Comparison of ENCODE assay signal across 39 cellular contexts in genomic region chr1:62342270-62342669, GRCh38. TPM values are rescaled to one million over a fixed set of nuclear protein-coding genes. Genes with fewer than 3 reads are reported as not detected.
"Had no signal": no experiment of that assay in that cellular context is flagged by ENCODE, and none has a peak within 500 bp of the region (broad histone marks: within the 10 kb centered on the region; RNA-seq: fewer than 3 reads in every experiment).

No MANE protein-coding gene starts in this region.

- H3K27me3 ChIP-seq: adrenal gland, ascending aorta, body of pancreas, brain microvascular endothelial cell, breast epithelium, cardiac muscle cell had no signal

- H3K27me3 Mint-ChIP-seq: activated naive CD4-positive, alpha-beta T cell treated with anti-CD3 and anti-CD28 coated beads, Interleukin-2, amount 10 ng/mL, durations not matched to agents 7 days and 5 days; activated naive CD4-positive, alpha-beta T cell treated with anti-CD3 and anti-CD28 coated beads, Interleukin-2, amount 50 U/mL, for 24 hours; activated naive CD8-positive, alpha-beta T cell; activated naive CD8-positive, alpha-beta T cell treated with anti-CD3 and anti-CD28 coated beads for 36 hours; activated T-cell treated with anti-CD3 and anti-CD28 coated beads, Interleukin-2, amount 50 U/mL, for 24 hours; brain had no signal

- H3K9me3 ChIP-seq: adrenal gland, ascending aorta, body of pancreas, breast epithelium had no signal

- ATAC-seq: activated naive CD4-positive, alpha-beta T cell treated with anti-CD3 and anti-CD28 coated beads, Interleukin-2, amount 50 U/mL, for 72 hours; activated naive CD8-positive, alpha-beta T cell treated with anti-CD3 and anti-CD28 coated beads, Interleukin-2, amount 50 U/mL, for 24 hours; activated T-cell treated with anti-CD3 and anti-CD28 coated beads, Interleukin-2, amount 50 U/mL, for 4 hours; activated T-cell treated with anti-CD3 and anti-CD28 coated beads, Interleukin-2, amount 50 U/mL, for 72 hours; activated T-helper 17 cell treated with anti-CD3 and anti-CD28 coated beads, Interleukin-2, amount 50 U/mL, for 72 hours; body of pancreas had no signal

- H3K4me3 ChIP-seq: adrenal gland, ascending aorta, body of pancreas, breast epithelium, cardiac muscle cell had no signal

- H3K36me3 Mint-ChIP-seq: activated naive CD4-positive, alpha-beta T cell treated with anti-CD3 and anti-CD28 coated beads, Interleukin-2, amount 10 ng/mL, durations not matched to agents 7 days and 5 days; activated naive CD4-positive, alpha-beta T cell treated with anti-CD3 and anti-CD28 coated beads, Interleukin-2, amount 50 U/mL, for 24 hours; activated naive CD4-positive, alpha-beta T cell treated with anti-CD3 and anti-CD28 coated beads, Interleukin-2, amount 50 U/mL, for 72 hours; activated naive CD8-positive, alpha-beta T cell; activated naive CD8-positive, alpha-beta T cell treated with anti-CD3 and anti-CD28 coated beads for 36 hours; activated naive CD8-positive, alpha-beta T cell treated with anti-CD3 and anti-CD28 coated beads, Interleukin-2, amount 10 ng/mL, durations not matched to agents 7 days and 5 days; brain had no signal

- H3K4me3 Mint-ChIP-seq: activated naive CD4-positive, alpha-beta T cell treated with anti-CD3 and anti-CD28 coated beads for 36 hours; activated naive CD4-positive, alpha-beta T cell treated with anti-CD3 and anti-CD28 coated beads, Interleukin-2, amount 10 ng/mL, durations not matched to agents 7 days and 5 days; activated naive CD4-positive, alpha-beta T cell treated with anti-CD3 and anti-CD28 coated beads, Interleukin-2, amount 50 U/mL, for 24 hours; activated naive CD8-positive, alpha-beta T cell; activated naive CD8-positive, alpha-beta T cell treated with anti-CD3 and anti-CD28 coated beads for 36 hours; activated naive CD8-positive, alpha-beta T cell treated with anti-CD3 and anti-CD28 coated beads, Interleukin-2, amount 10 ng/mL, durations not matched to agents 7 days and 5 days; activated naive CD8-positive, alpha-beta T cell treated with anti-CD3 and anti-CD28 coated beads, Interleukin-2, amount 50 U/mL, for 24 hours; activated T-cell treated with anti-CD3 and anti-CD28 coated beads, Interleukin-2, amount 50 U/mL, for 24 hours; activated T-cell treated with anti-CD3 and anti-CD28 coated beads, Interleukin-2, amount 50 U/mL, for 4 hours; activated T-cell treated with anti-CD3 and anti-CD28 coated beads, Interleukin-2, amount 50 U/mL, for 72 hours; activated T-helper 1 cell treated with anti-CD3 and anti-CD28 coated beads, Interleukin-12 subunit alpha, Interleukin-12 subunit beta, Interleukin-2, Interleukin-4 antibody, amounts not matched to agents 30 ng/mL and 10 ng/mL and 1 ng/mL, durations not matched to agents 14 hours and 24 hours and 36 hours; activated T-helper 17 cell treated with anti-CD3 and anti-CD28 coated beads, Interleukin-2, amount 50 U/mL, for 72 hours; brain; central memory CD8-positive, alpha-beta T cell had no signal

- H3K27ac Mint-ChIP-seq: activated naive CD4-positive, alpha-beta T cell treated with anti-CD3 and anti-CD28 coated beads for 36 hours; activated naive CD4-positive, alpha-beta T cell treated with anti-CD3 and anti-CD28 coated beads, Interleukin-2, amount 10 ng/mL, durations not matched to agents 7 days and 5 days; activated naive CD4-positive, alpha-beta T cell treated with anti-CD3 and anti-CD28 coated beads, Interleukin-2, amount 50 U/mL, for 24 hours; activated naive CD8-positive, alpha-beta T cell; activated naive CD8-positive, alpha-beta T cell treated with anti-CD3 and anti-CD28 coated beads for 36 hours; activated naive CD8-positive, alpha-beta T cell treated with anti-CD3 and anti-CD28 coated beads, Interleukin-2, amount 10 ng/mL, durations not matched to agents 7 days and 5 days; activated naive CD8-positive, alpha-beta T cell treated with anti-CD3 and anti-CD28 coated beads, Interleukin-2, amount 50 U/mL, for 24 hours; activated T-cell treated with anti-CD3 and anti-CD28 coated beads, Interleukin-2, amount 50 U/mL, for 24 hours; activated T-cell treated with anti-CD3 and anti-CD28 coated beads, Interleukin-2, amount 50 U/mL, for 72 hours; activated T-helper 1 cell treated with anti-CD3 and anti-CD28 coated beads, Interleukin-12 subunit alpha, Interleukin-12 subunit beta, Interleukin-2, Interleukin-4 antibody, amounts not matched to agents 30 ng/mL and 10 ng/mL and 1 ng/mL, durations not matched to agents 14 hours and 24 hours and 36 hours; activated T-helper 17 cell treated with anti-CD3 and anti-CD28 coated beads, Interleukin-2, amount 50 U/mL, for 72 hours; activated T-helper 2 cell treated with anti-CD3 and anti-CD28 coated beads, Interferon-gamma antibody, Interleukin-2, Interleukin-4, amounts not matched to agents 10 μg/mL and 5 μg/mL and 100 μg/mL, durations not matched to agents 14 hours and 24 hours and 36 hours; brain had no signal

- H3K27ac ChIP-seq: adrenal gland, ascending aorta, body of pancreas, brain microvascular endothelial cell, breast epithelium, cardiac muscle cell had no signal

- FAIRE-seq: astrocyte, bronchial epithelial cell had no signal

- H3K9me3 Mint-ChIP-seq: activated naive CD4-positive, alpha-beta T cell treated with anti-CD3 and anti-CD28 coated beads for 36 hours; activated naive CD4-positive, alpha-beta T cell treated with anti-CD3 and anti-CD28 coated beads, Interleukin-2, amount 10 ng/mL, durations not matched to agents 7 days and 5 days; activated naive CD4-positive, alpha-beta T cell treated with anti-CD3 and anti-CD28 coated beads, Interleukin-2, amount 50 U/mL, for 24 hours; activated naive CD4-positive, alpha-beta T cell treated with anti-CD3 and anti-CD28 coated beads, Interleukin-2, amount 50 U/mL, for 72 hours; activated naive CD8-positive, alpha-beta T cell treated with anti-CD3 and anti-CD28 coated beads for 36 hours; activated naive CD8-positive, alpha-beta T cell treated with anti-CD3 and anti-CD28 coated beads, Interleukin-2, amount 10 ng/mL, durations not matched to agents 7 days and 5 days; activated naive CD8-positive, alpha-beta T cell treated with anti-CD3 and anti-CD28 coated beads, Interleukin-2, amount 50 U/mL, for 24 hours; activated T-cell treated with anti-CD3 and anti-CD28 coated beads, Interleukin-2, amount 50 U/mL, for 24 hours; activated T-cell treated with anti-CD3 and anti-CD28 coated beads, Interleukin-2, amount 50 U/mL, for 4 hours; activated T-cell treated with anti-CD3 and anti-CD28 coated beads, Interleukin-2, amount 50 U/mL, for 72 hours; activated T-helper 1 cell treated with anti-CD3 and anti-CD28 coated beads, Interleukin-12 subunit alpha, Interleukin-12 subunit beta, Interleukin-2, Interleukin-4 antibody, amounts not matched to agents 30 ng/mL and 10 ng/mL and 1 ng/mL, durations not matched to agents 14 hours and 24 hours and 36 hours; activated T-helper 17 cell treated with anti-CD3 and anti-CD28 coated beads, Interleukin-2, amount 50 U/mL, for 72 hours; activated T-helper 2 cell treated with anti-CD3 and anti-CD28 coated beads, Interferon-gamma antibody, Interleukin-2, Interleukin-4, amounts not matched to agents 10 μg/mL and 5 μg/mL and 100 μg/mL, durations not matched to agents 14 hours and 24 hours and 36 hours; brain; central memory CD8-positive, alpha-beta T cell had no signal

- H3K36me3 ChIP-seq: adrenal gland, ascending aorta, brain microvascular endothelial cell, breast epithelium, cardiac muscle cell had no signal

- H3K4me1 Mint-ChIP-seq: activated naive CD4-positive, alpha-beta T cell treated with anti-CD3 and anti-CD28 coated beads, Interleukin-2, amount 10 ng/mL, durations not matched to agents 7 days and 5 days; activated naive CD4-positive, alpha-beta T cell treated with anti-CD3 and anti-CD28 coated beads, Interleukin-2, amount 50 U/mL, for 24 hours; activated naive CD8-positive, alpha-beta T cell treated with anti-CD3 and anti-CD28 coated beads for 36 hours; activated naive CD8-positive, alpha-beta T cell treated with anti-CD3 and anti-CD28 coated beads, Interleukin-2, amount 10 ng/mL, durations not matched to agents 7 days and 5 days; activated naive CD8-positive, alpha-beta T cell treated with anti-CD3 and anti-CD28 coated beads, Interleukin-2, amount 50 U/mL, for 24 hours; activated T-helper 17 cell treated with anti-CD3 and anti-CD28 coated beads, Interleukin-2, amount 50 U/mL, for 72 hours; central memory CD8-positive, alpha-beta T cell had no signal

- H3K4me1 ChIP-seq: ascending aorta, breast epithelium had no signal

- DNase-seq: activated effector memory CD4-positive, alpha-beta T cell treated with anti-CD3 and anti-CD28 coated beads, Interleukin-2, amount 50 U/mL, for 16 hours; activated effector memory CD4-positive, alpha-beta T cell treated with Interleukin-2 at 50 U/mL for 16 hours; activated gamma-delta T cell; activated gamma-delta T cell treated with Interleukin-2 at 50 U/mL for 16 hours; activated naive CD4-positive, alpha-beta T cell; activated naive CD4-positive, alpha-beta T cell treated with anti-CD3 and anti-CD28 coated beads for 36 hours; activated naive CD4-positive, alpha-beta T cell treated with anti-CD3 and anti-CD28 coated beads, Interleukin-2, amount 10 ng/mL, durations not matched to agents 7 days and 5 days; activated naive CD4-positive, alpha-beta T cell treated with anti-CD3 and anti-CD28 coated beads, Interleukin-2, amount 50 U/mL, for 16 hours; activated naive CD4-positive, alpha-beta T cell treated with Interleukin-2 at 50 U/mL for 16 hours; activated naive CD8-positive, alpha-beta T cell treated with anti-CD3 and anti-CD28 coated beads for 36 hours; activated naive CD8-positive, alpha-beta T cell treated with anti-CD3 and anti-CD28 coated beads, Interleukin-2, amount 10 ng/mL, durations not matched to agents 7 days and 5 days; activated naive CD8-positive, alpha-beta T cell treated with anti-CD3 and anti-CD28 coated beads, Interleukin-2, amount 50 U/mL, for 24 hours; activated T-cell treated with anti-CD3 and anti-CD28 coated beads, Interleukin-2, amount 50 U/mL, for 24 hours; activated T-cell treated with anti-CD3 and anti-CD28 coated beads, Interleukin-2, amount 50 U/mL, for 4 hours; activated T-cell treated with anti-CD3 and anti-CD28 coated beads, Interleukin-2, amount 50 U/mL, for 48 hours; activated T-cell treated with anti-CD3 and anti-CD28 coated beads, Interleukin-2, amount 50 U/mL, for 72 hours; adrenal gland; amniotic stem cell; amygdala; anterior cingulate cortex; aorta; body of pancreas; brain microvascular endothelial cell; caudate nucleus; central memory CD4-positive, alpha-beta T cell; cerebellar nuclear complex had no signal

RNA-seq across cellular contexts. Expression of gene KANK4, which starts 23.0 kb away (rescaled TPM):
- total RNA-seq: activated naive CD4-positive, alpha-beta T cell treated with anti-CD3 and anti-CD28 coated beads for 36 hours; activated naive CD4-positive, alpha-beta T cell treated with anti-CD3 and anti-CD28 coated beads, Interleukin-2, amount 50 U/mL, for 72 hours; activated naive CD8-positive, alpha-beta T cell treated with anti-CD3 and anti-CD28 coated beads for 36 hours; activated naive CD8-positive, alpha-beta T cell treated with anti-CD3 and anti-CD28 coated beads, Interleukin-2, amount 10 ng/mL, durations not matched to agents 7 days and 5 days; activated T-cell treated with anti-CD3 and anti-CD28 coated beads, Interleukin-2, amount 50 U/mL, for 4 hours; activated T-cell treated with anti-CD3 and anti-CD28 coated beads, Interleukin-2, amount 50 U/mL, for 72 hours; activated T-helper 1 cell treated with anti-CD3 and anti-CD28 coated beads, Interleukin-12 subunit alpha, Interleukin-12 subunit beta, Interleukin-2, Interleukin-4 antibody, amounts not matched to agents 30 ng/mL and 10 ng/mL and 1 ng/mL, durations not matched to agents 14 hours and 24 hours and 36 hours; activated T-helper 17 cell treated with anti-CD3 and anti-CD28 coated beads, Interleukin-2, amount 50 U/mL, for 72 hours; activated T-helper 2 cell treated with anti-CD3 and anti-CD28 coated beads, Interferon-gamma antibody, Interleukin-2, Interleukin-4, amounts not matched to agents 10 μg/mL and 5 μg/mL and 100 μg/mL, durations not matched to agents 14 hours and 24 hours and 36 hours; ascending aorta had no signal
